Comparison of ENCODE assay signal across 8 cellular contexts in genomic region chr4:6908397-6909112, GRCh38. TPM values are rescaled to one million over a fixed set of nuclear protein-coding genes. Genes with fewer than 3 reads are reported as not detected.
DNase-seq lines count a peak whose midpoint lies in the region; ATAC-seq and TF ChIP-seq lines count a peak whose summit lies in the region.

No MANE protein-coding gene starts in this region.

- peaks cover 3% of the 10 kb centered on the region for H3K27me3 Mint-ChIP-seq in activated T-cell treated with anti-CD3 and anti-CD28 coated beads, Interleukin-2, amount 50 U/mL, for 4 hours (ENCODE audit: low read depth)

- peak overlapping the region; percentile 97 to 99 (median 99) for H3K27ac ChIP-seq in transverse colon

- no peak for DNase-seq in activated T-cell treated with anti-CD3 and anti-CD28 coated beads, Interleukin-2, amount 50 U/mL, for 4 hours
- no peak for DNase-seq in activated T-cell treated with anti-CD3 and anti-CD28 coated beads, Interleukin-2, amount 50 U/mL, for 1 hour
- DNase-seq in adipocyte (ENCODE audit: low read depth), result no peak
- DNase-seq in left lobe of liver (ENCODE audit: low spot score), result peak; percentile 78
- no peak for DNase-seq in transverse colon
- DNase-seq in ureter (ENCODE audit: low spot score), result no peak

- whole genome bisulfite sequencing in transverse colon (ENCODE audit: low coverage in 1 of 2), 2 donors, result 39 to 45% methylated on average over 4 to 18 of the region's 18 CpGs

- in situ Hi-C loops in transverse colon (cut with MboI; ENCODE audit: low pct_ligation_motif_present in 1 of 4, low pct_unique_long_range_greater_than_20kb in 1 of 4, low sequenced_read_pairs in 3 of 4), result loop anchor here in 3 of 4 donors (10.0 kb wide), 1 partner anchor 166 kb away; no protein-coding TSS in a partner anchor

- H3K4me1 ChIP-seq in adipocyte (ENCODE audit: control insufficient read depth, insufficient read depth, low read length) (peaks cover 15% of the 10 kb centered on the region), transverse colon (peaks cover 6 to 45% (median 33%) of the 10 kb centered on the region in 4 donors)

- no peak for TF ChIP-seq CTCF in transverse colon (IDR thresholded peaks at IDR 0.05)

- H3K9me3 ChIP-seq in adipocyte (ENCODE audit: control insufficient read depth, low read length), result no peaks in the 10 kb centered on the region
- no peaks in the 10 kb centered on the region for H3K9me3 ChIP-seq in transverse colon

- peaks cover 55% of the 10 kb centered on the region for H3K4me1 Mint-ChIP-seq in activated T-cell treated with anti-CD3 and anti-CD28 coated beads, Interleukin-2, amount 50 U/mL, for 4 hours (ENCODE audit: low read depth)

- H3K9ac ChIP-seq in adipocyte (ENCODE audit: low read length), result peak overlapping the region; percentile 90

- intact Hi-C loops in transverse colon (cut with DNase I; ENCODE audit: low total_unique reads), result loop anchor here (10.0 kb wide), 2 partner anchors 76 to 194 kb away; partner anchors contain the start of gene BLOC1S4

- ATAC-seq in activated T-cell treated with anti-CD3 and anti-CD28 coated beads, Interleukin-2, amount 50 U/mL, for 4 hours, result no peak
- ATAC-seq in left lobe of liver (peak; percentile 27), HG02678 (IDR thresholded peaks at IDR 0.05; ENCODE audit: unreplicated experiment) (no peak), GM18511 (IDR thresholded peaks at IDR 0.05; ENCODE audit: unreplicated experiment) (no peak)

- H3K36me3 Mint-ChIP-seq in activated T-cell treated with anti-CD3 and anti-CD28 coated beads, Interleukin-2, amount 50 U/mL, for 4 hours (ENCODE audit: insufficient read depth), result no peaks in the 10 kb centered on the region

- H3K4me3 Mint-ChIP-seq in activated T-cell treated with anti-CD3 and anti-CD28 coated beads, Interleukin-2, amount 50 U/mL, for 4 hours, result peak overlapping the region; percentile 85

- no peak for TF ChIP-seq POLR2A in transverse colon (IDR thresholded peaks at IDR 0.05)

- H3K27me3 ChIP-seq in adipocyte (replicated peaks; ENCODE audit: control insufficient read depth, insufficient read depth, low read length), result peaks cover 24% of the 10 kb centered on the region
- peaks cover 3% of the 10 kb centered on the region for H3K27me3 ChIP-seq in transverse colon

- H3K9me3 Mint-ChIP-seq in activated T-cell treated with anti-CD3 and anti-CD28 coated beads, Interleukin-2, amount 50 U/mL, for 4 hours, result no peaks in the 10 kb centered on the region

- peak overlapping the region; percentile 94 for H3K4me3 ChIP-seq in adipocyte (ENCODE audit: low read length)
- H3K4me3 ChIP-seq in transverse colon, result peak overlapping the region in 3 of 4 donors; percentile 85 to 91 (median 88)

- no peak for TF ChIP-seq EP300 in transverse colon (IDR thresholded peaks at IDR 0.05; ENCODE audit: low read depth)

- H3K36me3 ChIP-seq in adipocyte (ENCODE audit: control insufficient read depth, insufficient read depth, low read length, severe bottlenecking) (no peaks in the 10 kb centered on the region), transverse colon (no peaks in the 10 kb centered on the region)

RNA-seq across cellular contexts. Expression of gene TBC1D14, which starts 1.1 kb away (rescaled TPM):
- total RNA-seq in activated T-cell treated with anti-CD3 and anti-CD28 coated beads, Interleukin-2, amount 50 U/mL, for 4 hours, result 10 to 100 TPM; 39.8 to 45.7 (median 41.7) TPM
- total RNA-seq in left lobe of liver (29.3 TPM), transverse colon (10 to 100 TPM; 42.6 to 56.9 (median 54.0) TPM), ureter (44.8 TPM)
